Comparison of ENCODE assay signal across 17 cellular contexts in genomic region chr2:176082885-176083731, GRCh38. TPM values are rescaled to one million over a fixed set of nuclear protein-coding genes. Genes with fewer than 3 reads are reported as not detected.
DNase-seq lines count a peak whose midpoint lies in the region; ATAC-seq and TF ChIP-seq lines count a peak whose summit lies in the region.
"Had no signal": no experiment of that assay in that cellular context is flagged by ENCODE, and none has a peak within 500 bp of the region (broad histone marks: within the 10 kb centered on the region; RNA-seq: fewer than 3 reads in every experiment).

No MANE protein-coding gene starts in this region.

- no peak for ATAC-seq in activated CD4-positive, alpha-beta T cell treated with anti-CD3 and anti-CD28 coated beads for 36 hours
- ATAC-seq in IMR-90 (ENCODE audit: low read depth) (no peak), GM18870 (IDR thresholded peaks at IDR 0.05; ENCODE audit: unreplicated experiment) (no peak)
- ATAC-seq: heart left ventricle had no signal

- no TSS peak for BruUV-seq in IMR-90 (replicated peaks; lab: Mats Ljungman, UMichigan)

- H2AFZ ChIP-seq in IMR-90 (replicated peaks; ENCODE audit: low read length, poor library complexity) = peak overlapping the region; percentile 18

- no peak overlapping the region for H3K27ac Mint-ChIP-seq in activated CD4-positive, alpha-beta T cell treated with anti-CD3 and anti-CD28 coated beads for 36 hours
- no peak overlapping the region for H3K27ac Mint-ChIP-seq in endodermal cell
- H3K27ac Mint-ChIP-seq in progenitor cell of endocrine pancreas = peak overlapping the region; percentile 57

- no peaks in the 10 kb centered on the region for H3K9me1 ChIP-seq in IMR-90 (ENCODE audit: insufficient read depth, low read length)

- no peak overlapping the region for H2AK9ac ChIP-seq in IMR-90 (replicated peaks; ENCODE audit: low read depth, low read length, poor library complexity)

- TF ChIP-seq CTCF in IMR-90 (conservative IDR thresholded peaks at IDR 0.05; ENCODE audit: low read depth, low read length) = no peak
- no peak for TF ChIP-seq CTCF in endodermal cell (conservative IDR thresholded peaks at IDR 0.05)
- TF ChIP-seq CTCF in progenitor cell of endocrine pancreas (IDR thresholded peaks at IDR 0.05; ENCODE audit: unreplicated experiment) = no peak
- no peak for TF ChIP-seq CTCF in BE2C (IDR thresholded peaks at IDR 0.05; ENCODE audit: low read depth, low read length)

- H2BK120ac ChIP-seq in IMR-90 (ENCODE audit: low read depth, low read length) = no peak overlapping the region

- dilution Hi-C loops in IMR-90 (cut with HindIII; ENCODE audit: low sequenced_read_pairs, unreplicated experiment) = no loop called here

- H4K8ac ChIP-seq in IMR-90 (ENCODE audit: low read depth in 2 of 2, low read length in 2 of 2) = no peak overlapping the region

- H4K91ac ChIP-seq in IMR-90 (ENCODE audit: insufficient read depth, low read depth, low read length) = no peak overlapping the region

- H3K4me1 Mint-ChIP-seq in activated CD4-positive, alpha-beta T cell treated with anti-CD3 and anti-CD28 coated beads for 36 hours = peaks cover 13% of the 10 kb centered on the region
- peaks cover 53% of the 10 kb centered on the region for H3K4me1 Mint-ChIP-seq in endodermal cell
- H3K4me1 Mint-ChIP-seq in progenitor cell of endocrine pancreas (ENCODE audit: low read depth) = peaks cover 5% of the 10 kb centered on the region

- H2BK20ac ChIP-seq in IMR-90 (ENCODE audit: low read depth, low read length) = no peak overlapping the region

- H3K4me1 ChIP-seq in IMR-90 (ENCODE audit: control insufficient read depth, insufficient read depth, low read length) = peaks cover 1% of the 10 kb centered on the region
- peaks cover 6% of the 10 kb centered on the region for H3K4me1 ChIP-seq in endodermal cell (ENCODE audit: control insufficient read depth, insufficient read depth, low read length)
- H3K4me1 ChIP-seq in BE2C = no peaks in the 10 kb centered on the region

- H4K20me1 ChIP-seq in IMR-90 (ENCODE audit: insufficient read depth, low read length) = peaks cover 3% of the 10 kb centered on the region; the same call in 1 of the 2 replicates

- H3K9ac ChIP-seq in IMR-90 (ENCODE audit: low read depth, low read length) (no peak overlapping the region), endodermal cell (ENCODE audit: extremely low read depth, low read length, poor library complexity, severe bottlenecking) (no peak overlapping the region)

- WGBS in IMR-90 (ENCODE audit: extremely low coverage in 2 of 2, insufficient read length in 1 of 2), 2 experiments = 3% methylated on average over 24 of the region's 66 CpGs; no CpG with 5 or more reads in 1 of the 2 experiments
- WGBS in endodermal cell (ENCODE audit: insufficient coverage in 1 of 2, insufficient read length in 1 of 2), 2 experiments = 1 to 2% methylated on average over 44 to 66 of the region's 66 CpGs

- H3K27me3 ChIP-seq in IMR-90 (ENCODE audit: control insufficient read depth, insufficient read depth, low read length) (peaks cover 90% of the 10 kb centered on the region), endodermal cell (ENCODE audit: control insufficient read depth, insufficient read depth, low read length, poor library complexity, severe bottlenecking) (peaks cover 97% of the 10 kb centered on the region), BE2C (peaks cover 90% of the 10 kb centered on the region)

- H4K5ac ChIP-seq in IMR-90 (ENCODE audit: low read depth, low read length) = no peak overlapping the region

- H3K79me1 ChIP-seq in IMR-90 (ENCODE audit: low read depth in 1 of 2, low read length in 2 of 2) = no peaks in the 10 kb centered on the region

- H3K18ac ChIP-seq in IMR-90 (ENCODE audit: low read depth, low read length) = no peak overlapping the region

- peaks cover 4% of the 10 kb centered on the region for H3K9me3 Mint-ChIP-seq in activated CD4-positive, alpha-beta T cell treated with anti-CD3 and anti-CD28 coated beads for 36 hours (ENCODE audit: low read depth)
- peaks cover 5% of the 10 kb centered on the region for H3K9me3 Mint-ChIP-seq in endodermal cell
- no peaks in the 10 kb centered on the region for H3K9me3 Mint-ChIP-seq in progenitor cell of endocrine pancreas (ENCODE audit: low read depth)

- DNase-seq in activated CD4-positive, alpha-beta T cell treated with anti-CD3 and anti-CD28 coated beads for 36 hours = no peak
- DNase-seq in activated CD4-positive, alpha-beta T cell treated with anti-CD3 and anti-CD28 coated beads, Interleukin-2, amount 50 U/mL, for 4 hours = no peak
- DNase-seq in IMR-90 (no peak), endodermal cell (peak; percentile 80), progenitor cell of endocrine pancreas (ENCODE audit: low spot score, unreplicated experiment) (no peak), BE2C (no peak), SIG-M5 treated with dmso at 0.1 percent for 504 hours (lab: John Stamatoyannopoulos, UW; ENCODE audit: unreplicated experiment) (no peak)
- DNase-seq: activated effector memory CD4-positive, alpha-beta T cell treated with Interleukin-2 at 50 U/mL for 16 hours; central memory CD4-positive, alpha-beta T cell; HCEC 1CT; heart left ventricle; left ventricle myocardium inferior; stimulated activated CD8-positive, alpha-beta memory T cell treated with anti-CD3 and anti-CD28 coated beads, Interleukin-4, amount 100 ng/mL, for 48 hours had no signal

- H3K36me3 ChIP-seq in IMR-90 (ENCODE audit: control insufficient read depth, insufficient read depth, low read length) (no peaks in the 10 kb centered on the region), endodermal cell (ENCODE audit: control insufficient read depth, insufficient read depth, low read length) (no peaks in the 10 kb centered on the region), BE2C (no peaks in the 10 kb centered on the region)
- H3K36me3 ChIP-seq: heart left ventricle, left ventricle myocardium inferior had no signal

- no peak overlapping the region for H3K27ac ChIP-seq in IMR-90 (ENCODE audit: insufficient read depth, low read length)
- no peak overlapping the region for H3K27ac ChIP-seq in endodermal cell (ENCODE audit: low read depth, low read length)
- H3K27ac ChIP-seq: left ventricle myocardium inferior had no signal

- no peak overlapping the region for H2BK15ac ChIP-seq in IMR-90 (ENCODE audit: low read depth, low read length)

- H2AK5ac ChIP-seq in IMR-90 (ENCODE audit: low read depth, low read length) = no peak overlapping the region

- no peak overlapping the region for H3K14ac ChIP-seq in IMR-90 (replicated peaks; ENCODE audit: low read depth, low read length)

- no peak overlapping the region for H3K56ac ChIP-seq in IMR-90 (ENCODE audit: extremely low read depth, insufficient read depth, low read length)

- H3K4ac ChIP-seq in IMR-90 (ENCODE audit: low read depth, low read length) = no peak overlapping the region

- CTCF ChIA-PET in activated CD4-positive, alpha-beta T cell treated with anti-CD3 and anti-CD28 coated beads for 36 hours (lab: Charles Lee) = interaction anchor here (0.7 to 1.0 kb wide), 2 partner anchors 85 to 476 kb away, joined by 4 read pairs; no protein-coding TSS in a partner anchor
- CTCF ChIA-PET in IMR-90 (lab: Yijun Ruan, JAX) = no interaction called here

- no peak overlapping the region for H2BK5ac ChIP-seq in IMR-90 (ENCODE audit: low read depth, low read length, poor library complexity, severe bottlenecking)

- POLR2A ChIA-PET in activated CD4-positive, alpha-beta T cell treated with anti-CD3 and anti-CD28 coated beads for 36 hours (lab: Charles Lee) = no interaction called here
- POLR2A ChIA-PET in IMR-90 (lab: Charles Lee; ENCODE audit: unreplicated experiment) = no interaction called here

- intact Hi-C loops in activated CD4-positive, alpha-beta T cell treated with anti-CD3 and anti-CD28 coated beads for 36 hours (cut with DNase I, micrococcal nuclease) = loop anchor here (1.0 to 10.0 kb wide), 6 partner anchors 16 to 1751 kb away; partner anchors contain the start of genes HOXD9 (in 2 of the 2), SP9 (in 2 of the 2) and HOXD12 (in 1 of the 2)
- intact Hi-C loops in IMR-90 (cut with micrococcal nuclease) = no loop called here

- H3K23ac ChIP-seq in IMR-90 (ENCODE audit: low read depth, low read length) = no peak overlapping the region

- no peak for TF ChIP-seq RAD21 in IMR-90 (IDR thresholded peaks at IDR 0.05; ENCODE audit: low read length)

- no peak overlapping the region for H3K4me3 ChIP-seq in IMR-90 (ENCODE audit: insufficient read depth, low read depth, low read length)
- peak overlapping the region; percentile 40 for H3K4me3 ChIP-seq in endodermal cell (ENCODE audit: low read length)
- no peak overlapping the region for H3K4me3 ChIP-seq in BE2C (ENCODE audit: low read depth, low read length)
- H3K4me3 ChIP-seq: left ventricle myocardium inferior had no signal

- H3K4me2 ChIP-seq in IMR-90 (ENCODE audit: low read depth, low read length) = no peak overlapping the region

- peaks cover 80% of the 10 kb centered on the region for H3K27me3 Mint-ChIP-seq in activated CD4-positive, alpha-beta T cell treated with anti-CD3 and anti-CD28 coated beads for 36 hours
- H3K27me3 Mint-ChIP-seq in endodermal cell (ENCODE audit: insufficient read depth) = peaks cover 95% of the 10 kb centered on the region
- peaks cover 93% of the 10 kb centered on the region for H3K27me3 Mint-ChIP-seq in progenitor cell of endocrine pancreas

- H3K4me3 Mint-ChIP-seq in activated CD4-positive, alpha-beta T cell treated with anti-CD3 and anti-CD28 coated beads for 36 hours = peak overlapping the region; percentile 15
- H3K4me3 Mint-ChIP-seq in endodermal cell = peak overlapping the region; percentile 47
- H3K4me3 Mint-ChIP-seq in progenitor cell of endocrine pancreas (ENCODE audit: low read depth) = peak overlapping the region; percentile 26

- H3K9me3 ChIP-seq in IMR-90 (ENCODE audit: control insufficient read depth, insufficient read depth, low read length) (peaks cover 30% of the 10 kb centered on the region), endodermal cell (ENCODE audit: control insufficient read depth, low read length) (no peaks in the 10 kb centered on the region), BE2C (no peaks in the 10 kb centered on the region; the same call in 1 of the 2 replicates)

- in situ Hi-C loops in IMR-90 (cut with MboI; ENCODE audit: low sequenced_read_pairs) = loop anchor here (25.0 kb wide), 2 partner anchors 1046 to 1346 kb away; no protein-coding TSS in a partner anchor

- no peak for TF ChIP-seq POLR2A in IMR-90 (IDR thresholded peaks at IDR 0.05; ENCODE audit: low read depth, low read length)

- H3K36me3 Mint-ChIP-seq in activated CD4-positive, alpha-beta T cell treated with anti-CD3 and anti-CD28 coated beads for 36 hours (ENCODE audit: low read depth) = peaks cover 9% of the 10 kb centered on the region
- H3K36me3 Mint-ChIP-seq in endodermal cell (ENCODE audit: low read depth) = no peaks in the 10 kb centered on the region
- H3K36me3 Mint-ChIP-seq in progenitor cell of endocrine pancreas (ENCODE audit: insufficient read depth) = no peaks in the 10 kb centered on the region

RNA-seq across cellular contexts. Expression of gene EVX2, which starts 0.7 kb away (rescaled TPM):
- not detected for total RNA-seq in activated CD4-positive, alpha-beta T cell treated with anti-CD3 and anti-CD28 coated beads for 36 hours
- not detected in 2 replicates for total RNA-seq in IMR-90 (2012; rRNA removed)
- polyA plus RNA-seq in IMR-90 (2012; rRNA removed) = not detected in 2 replicates
- polyA plus RNA-seq in IMR-90 (2012; cell fraction: cytosol; rRNA removed) = not detected in 2 replicates
- polyA plus RNA-seq in IMR-90 (2012; cell fraction: nucleus; rRNA removed; ENCODE audit: low replicate concordance) = not detected in 2 replicates
- not detected for total RNA-seq in endodermal cell
- 0.93 TPM for polyA plus RNA-seq in endodermal cell (2013, experiment 1 of 2)
- polyA plus RNA-seq in endodermal cell (2013, experiment 2 of 2) = 1.0 TPM
- not detected in 2 replicates for total RNA-seq in progenitor cell of endocrine pancreas
- polyA plus RNA-seq in BE2C (2012; ENCODE audit: insufficient read depth, insufficient read length, low read depth) = 0.11 TPM
- total RNA-seq: HT1080, left ventricle myocardium inferior, NCI-H460, omental fat pad had no signal
- polyA plus RNA-seq: heart left ventricle had no signal

RNA-seq across cellular contexts. Expression of gene HOXD13, which starts 9.4 kb away (rescaled TPM):
- total RNA-seq in activated CD4-positive, alpha-beta T cell treated with anti-CD3 and anti-CD28 coated beads for 36 hours = not detected
- total RNA-seq in IMR-90 (2012; rRNA removed) = not detected in 2 replicates
- not detected in 2 replicates for polyA plus RNA-seq in IMR-90 (2012; rRNA removed)
- not detected in 2 replicates for polyA plus RNA-seq in IMR-90 (2012; cell fraction: cytosol; rRNA removed)
- polyA plus RNA-seq in IMR-90 (2012; cell fraction: nucleus; rRNA removed; ENCODE audit: low replicate concordance) = not detected in 2 replicates
- total RNA-seq in endodermal cell = under 1 TPM; 0.11 to 0.40 TPM
- polyA plus RNA-seq in endodermal cell (2013, experiment 1 of 2) = 0.39 TPM
- polyA plus RNA-seq in endodermal cell (2013, experiment 2 of 2) = 0.25 TPM
- total RNA-seq in progenitor cell of endocrine pancreas = not detected in 2 replicates
- 0.51 TPM for polyA plus RNA-seq in BE2C (2012; ENCODE audit: insufficient read depth, insufficient read length, low read depth)
- total RNA-seq: heart left ventricle, left ventricle myocardium inferior, omental fat pad had no signal
- polyA plus RNA-seq: heart left ventricle had no signal

RNA-seq across cellular contexts. Expression of gene HOXD12, which starts 16.5 kb away (rescaled TPM):
- not detected for total RNA-seq in activated CD4-positive, alpha-beta T cell treated with anti-CD3 and anti-CD28 coated beads for 36 hours
- total RNA-seq in IMR-90 (2012; rRNA removed) (not detected in 2 replicates), endodermal cell (not detected), progenitor cell of endocrine pancreas (not detected in 2 replicates)
- polyA plus RNA-seq in IMR-90 (2012; rRNA removed) = not detected in 2 replicates
- not detected in 2 replicates for polyA plus RNA-seq in IMR-90 (2012; cell fraction: cytosol; rRNA removed)
- polyA plus RNA-seq in IMR-90 (2012; cell fraction: nucleus; rRNA removed; ENCODE audit: low replicate concordance) = not detected in 2 replicates
- polyA plus RNA-seq in endodermal cell (2013, experiment 1 of 2) = 0.18 TPM
- 0.50 TPM for polyA plus RNA-seq in endodermal cell (2013, experiment 2 of 2)
- not detected for polyA plus RNA-seq in BE2C (2012; ENCODE audit: insufficient read depth, insufficient read length, low read depth)
- total RNA-seq: heart left ventricle, HT1080, left ventricle myocardium inferior, omental fat pad had no signal
- polyA plus RNA-seq: heart left ventricle had no signal

RNA-seq across cellular contexts. Expression of gene HOXD11, which starts 24.0 kb away (rescaled TPM):
- total RNA-seq in activated CD4-positive, alpha-beta T cell treated with anti-CD3 and anti-CD28 coated beads for 36 hours = not detected
- total RNA-seq in IMR-90 (2012; rRNA removed) = not detected in 2 replicates
- not detected in 2 replicates for polyA plus RNA-seq in IMR-90 (2012; rRNA removed)
- polyA plus RNA-seq in IMR-90 (2012; cell fraction: cytosol; rRNA removed) = not detected in 2 replicates
- not detected in 2 replicates for polyA plus RNA-seq in IMR-90 (2012; cell fraction: nucleus; rRNA removed; ENCODE audit: low replicate concordance)
- not detected for total RNA-seq in endodermal cell
- 3.8 TPM for polyA plus RNA-seq in endodermal cell (2013, experiment 1 of 2)
- polyA plus RNA-seq in endodermal cell (2013, experiment 2 of 2) = 2.4 TPM
- total RNA-seq in progenitor cell of endocrine pancreas = not detected in 2 replicates
- not detected for polyA plus RNA-seq in BE2C (2012; ENCODE audit: insufficient read depth, insufficient read length, low read depth)
- total RNA-seq: heart left ventricle, left ventricle myocardium inferior, NCI-H460, omental fat pad had no signal
- polyA plus RNA-seq: heart left ventricle had no signal

RNA-seq across cellular contexts. Expression of gene HOXD10, which starts 33.5 kb away (rescaled TPM):
- total RNA-seq in activated CD4-positive, alpha-beta T cell treated with anti-CD3 and anti-CD28 coated beads for 36 hours = not detected
- total RNA-seq in IMR-90 (2012; rRNA removed) (not detected in 2 replicates), endodermal cell (not detected), progenitor cell of endocrine pancreas (not detected in 2 replicates)
- polyA plus RNA-seq in IMR-90 (2012; rRNA removed) = not detected in 2 replicates
- not detected in 2 replicates for polyA plus RNA-seq in IMR-90 (2012; cell fraction: cytosol; rRNA removed)
- not detected in 2 replicates for polyA plus RNA-seq in IMR-90 (2012; cell fraction: nucleus; rRNA removed; ENCODE audit: low replicate concordance)
- 3.9 TPM for polyA plus RNA-seq in endodermal cell (2013, experiment 1 of 2)
- polyA plus RNA-seq in endodermal cell (2013, experiment 2 of 2) = 2.7 TPM
- 0.94 TPM for polyA plus RNA-seq in BE2C (2012; ENCODE audit: insufficient read depth, insufficient read length, low read depth)
- total RNA-seq: left ventricle myocardium inferior had no signal
